Comparison of ENCODE assay signal across 22 cellular contexts in genomic region chr19:18537431-18537830, GRCh38.
"Had no signal": no experiment of that assay in that cellular context is flagged by ENCODE, and none has a peak within 500 bp of the region (broad histone marks: within the 10 kb centered on the region; RNA-seq: fewer than 3 reads in every experiment).

No MANE protein-coding gene starts in this region.

- H2AFZ ChIP-seq: parathyroid adenoma had no signal

- H3K9me3 ChIP-seq: gastrocnemius medialis, mucosa of descending colon, stomach, thyroid gland had no signal

- H3K4me3 ChIP-seq: dorsolateral prefrontal cortex, gastrocnemius medialis, lung, mucosa of descending colon, smooth muscle cell, stomach, thyroid gland had no signal

- H3K27ac ChIP-seq: gastrocnemius medialis, parathyroid adenoma, stomach, thyroid gland had no signal

- ATAC-seq: gastrocnemius medialis; mucosa of descending colon; sciatic nerve; stimulated activated effector memory CD8-positive, alpha-beta T cell treated with anti-CD3 and anti-CD28 coated beads, Interleukin-12 subunit alpha, Interleukin-12 subunit beta, amount 100 ng/mL, for 72 hours had no signal

- H3K27me3 ChIP-seq: dorsolateral prefrontal cortex, gastrocnemius medialis, stomach, thyroid gland had no signal

- H3K9ac ChIP-seq: parathyroid adenoma had no signal

- FAIRE-seq: kidney had no signal

- H3K4me2 ChIP-seq: smooth muscle cell had no signal

- DNase-seq: cerebellar nuclear complex; cortex of kidney; dorsolateral prefrontal cortex; effector CD4-positive, alpha-beta T cell; foreskin fibroblast; gastrocnemius medialis; head of caudate nucleus; kidney; mucosa of descending colon; naive B cell; nephron progenitor cell; stimulated activated CD4-positive, alpha-beta T cell treated with anti-CD3 and anti-CD28 coated beads, Interleukin-12 subunit alpha, Interleukin-12 subunit beta, amount 100 ng/mL, for 4 hours; stimulated activated CD4-positive, alpha-beta T cell treated with anti-CD3 and anti-CD28 coated beads, Interleukin-1b, Interleukin-23, amount 100 ng/mL, for 48 hours; stimulated activated CD4-positive, alpha-beta T cell treated with anti-CD3 and anti-CD28 coated beads, Interleukin-4, amount 100 ng/mL, for 1 hour; stimulated activated naive CD4-positive, alpha-beta T cell treated with Interleukin-2 at 50 U/mL for 16 hours; stomach; thyroid gland had no signal
